In genomic region chr3:107429330-107430181, GRCh38 we compare ENCODE assay signal across 8 cellular contexts. TPM values are rescaled to one million over a fixed set of nuclear protein-coding genes. Genes with fewer than 3 reads are reported as not detected.
DNase-seq lines count a peak whose midpoint lies in the region; ATAC-seq and TF ChIP-seq lines count a peak whose summit lies in the region.

No MANE protein-coding gene starts in this region.

- no peak overlapping the region for H3K27ac ChIP-seq in duodenal mucosa (ENCODE audit: low read depth, low read length)
- H3K27ac ChIP-seq in liver (ENCODE audit: low read depth in 1 of 2, low read length in 2 of 2) = peak overlapping the region; percentile 19 to 29

- H3K9ac ChIP-seq in duodenal mucosa (ENCODE audit: low read depth in 1 of 2, low read length in 2 of 2) = peak overlapping the region; percentile 6 to 33
- peak overlapping the region in 1 of 2 donors; percentile 32 for H3K9ac ChIP-seq in liver (ENCODE audit: low read depth in 1 of 2, low read length in 2 of 2)

- H3K9me3 ChIP-seq in duodenal mucosa (ENCODE audit: control insufficient read depth in 1 of 2, low read length in 2 of 2) (no peaks in the 10 kb centered on the region), liver (ENCODE audit: control insufficient read depth in 4 of 4, low read length in 3 of 4) (no peaks in the 10 kb centered on the region)

- H3K27me3 ChIP-seq in duodenal mucosa (ENCODE audit: control insufficient read depth in 1 of 2, insufficient read depth in 2 of 2, low read length in 2 of 2) = no peaks in the 10 kb centered on the region
- no peaks in the 10 kb centered on the region for H3K27me3 ChIP-seq in liver (ENCODE audit: control insufficient read depth in 4 of 4, insufficient read depth in 4 of 4, low read length in 3 of 4)

- peak; percentile 80 to 81 for TF ChIP-seq RAD21 in liver (IDR thresholded peaks at IDR 0.05)

- peak; percentile 84 for TF ChIP-seq CTCF in liver (IDR thresholded peaks at IDR 0.05; ENCODE audit: low read depth, low read length, missing input control)

- no peaks in the 10 kb centered on the region for H3K36me3 ChIP-seq in duodenal mucosa (ENCODE audit: control insufficient read depth in 1 of 2, insufficient read depth in 2 of 2, low read length in 2 of 2)
- H3K36me3 ChIP-seq in liver (ENCODE audit: control insufficient read depth in 4 of 4, insufficient read depth in 3 of 4, low read depth in 1 of 4, low read length in 3 of 4) = no peaks in the 10 kb centered on the region

- H3K4me1 ChIP-seq in duodenal mucosa (ENCODE audit: control insufficient read depth in 1 of 2, insufficient read depth in 2 of 2, low read length in 2 of 2) (peaks cover 15 to 16% of the 10 kb centered on the region in 2 donors), liver (ENCODE audit: control insufficient read depth in 4 of 4, insufficient read depth in 4 of 4, low read length in 3 of 4) (peaks cover 2 to 24% (median 16%) of the 10 kb centered on the region in 4 donors)

- peak; percentile 92 for DNase-seq in AG08396 (ENCODE audit: low spot score)
- DNase-seq in NCI-H446 treated with DMSO at 0.1 percent for 48 hours (lab: John Stamatoyannopoulos, UW) = peak; percentile 13
- peak; percentile 51 for DNase-seq in activated CD4-positive, alpha-beta T cell treated with anti-CD3 and anti-CD28 coated beads, Interleukin-2, amount 50 U/mL, for 1 hour
- DNase-seq in stimulated activated CD4-positive, alpha-beta T cell treated with anti-CD3 and anti-CD28 coated beads, Interleukin-4, amount 100 ng/mL, for 24 hours = peak; percentile 61

- ATAC-seq in GM18858 (IDR thresholded peaks at IDR 0.05; ENCODE audit: unreplicated experiment) (peak; percentile 47), HG03060 (IDR thresholded peaks at IDR 0.05; ENCODE audit: low read depth, unreplicated experiment) (peak; percentile 41)

- 17% methylated on average over 37 of the region's 37 CpGs for whole genome bisulfite sequencing in liver

- peak overlapping the region; percentile 67 to 81 for H3K4me3 ChIP-seq in duodenal mucosa (ENCODE audit: low read depth in 1 of 2, low read length in 2 of 2)
- peak overlapping the region in 2 of 3 donors; percentile 84 to 92 for H3K4me3 ChIP-seq in liver (ENCODE audit: low read depth in 1 of 3, low read length in 3 of 3)

TF ChIP-seq in liver, 16 proteins besides CTCF, POLR2A, EP300 and RAD21:
- no peak for TF ChIP-seq FOXA1 (IDR thresholded peaks at IDR 0.05)
- peak; percentile 72 for TF ChIP-seq TAF1 (conservative IDR thresholded peaks at IDR 0.05)
- TF ChIP-seq HNF4G (IDR thresholded peaks at IDR 0.05) = no peak
- TF ChIP-seq, protein P1, sequence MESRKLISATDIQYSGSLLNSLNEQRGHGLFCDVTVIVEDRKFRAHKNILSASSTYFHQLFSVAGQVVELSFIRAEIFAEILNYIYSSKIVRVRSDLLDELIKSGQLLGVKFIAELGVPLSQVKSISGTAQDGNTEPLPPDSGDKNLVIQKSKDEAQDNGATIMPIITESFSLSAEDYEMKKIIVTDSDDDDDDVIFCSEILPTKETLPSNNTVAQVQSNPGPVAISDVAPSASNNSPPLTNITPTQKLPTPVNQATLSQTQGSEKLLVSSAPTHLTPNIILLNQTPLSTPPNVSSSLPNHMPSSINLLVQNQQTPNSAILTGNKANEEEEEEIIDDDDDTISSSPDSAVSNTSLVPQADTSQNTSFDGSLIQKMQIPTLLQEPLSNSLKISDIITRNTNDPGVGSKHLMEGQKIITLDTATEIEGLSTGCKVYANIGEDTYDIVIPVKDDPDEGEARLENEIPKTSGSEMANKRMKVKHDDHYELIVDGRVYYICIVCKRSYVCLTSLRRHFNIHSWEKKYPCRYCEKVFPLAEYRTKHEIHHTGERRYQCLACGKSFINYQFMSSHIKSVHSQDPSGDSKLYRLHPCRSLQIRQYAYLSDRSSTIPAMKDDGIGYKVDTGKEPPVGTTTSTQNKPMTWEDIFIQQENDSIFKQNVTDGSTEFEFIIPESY (IDR thresholded peaks at IDR 0.05) = no peak
- peak; percentile 24 to 25 for TF ChIP-seq HNF4A (conservative IDR thresholded peaks at IDR 0.05)
- no peak for TF ChIP-seq FOXA2 (IDR thresholded peaks at IDR 0.05)
- TF ChIP-seq SP1 (IDR thresholded peaks at IDR 0.05) = peak; percentile 27
- TF ChIP-seq, protein P2, sequence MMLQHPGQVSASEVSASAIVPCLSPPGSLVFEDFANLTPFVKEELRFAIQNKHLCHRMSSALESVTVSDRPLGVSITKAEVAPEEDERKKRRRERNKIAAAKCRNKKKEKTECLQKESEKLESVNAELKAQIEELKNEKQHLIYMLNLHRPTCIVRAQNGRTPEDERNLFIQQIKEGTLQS (IDR thresholded peaks at IDR 0.05) = no peak
- TF ChIP-seq, protein P3, sequence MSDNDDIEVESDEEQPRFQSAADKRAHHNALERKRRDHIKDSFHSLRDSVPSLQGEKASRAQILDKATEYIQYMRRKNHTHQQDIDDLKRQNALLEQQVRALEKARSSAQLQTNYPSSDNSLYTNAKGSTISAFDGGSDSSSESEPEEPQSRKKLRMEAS (IDR thresholded peaks at IDR 0.05) = no peak
- peak; percentile 37 to 73 for TF ChIP-seq RXRA (IDR thresholded peaks at IDR 0.05)
- TF ChIP-seq NR2F2 (IDR thresholded peaks at IDR 0.05) = no peak
- peak; percentile 63 for TF ChIP-seq YY1 (IDR thresholded peaks at IDR 0.05)
- TF ChIP-seq EGR1 (IDR thresholded peaks at IDR 0.05; ENCODE audit: low read depth in 2 of 2) = no peak
- no peak for TF ChIP-seq GABPA (IDR thresholded peaks at IDR 0.05 in 1 of 2, conservative IDR thresholded peaks at IDR 0.05 in 1 of 2)
- no peak for TF ChIP-seq JUND (IDR thresholded peaks at IDR 0.05)
- TF ChIP-seq REST (IDR thresholded peaks at IDR 0.05) = peak; percentile 46

RNA-seq across cellular contexts. Expression of gene CCDC54, which starts 52.3 kb away (rescaled TPM):
- not detected for total RNA-seq in liver
- polyA plus RNA-seq in liver = under 1 TPM in 1 of 2 donors, not detected in 1; 0.21 TPM

Comparison
In these comparisons a context has a peak if more than half of its experiments do, and no peak if none do; other contexts are left out.
1. DNase-seq: peak in every context shown above with its lines; median percentile 92 in AG08396; 61 in stimulated activated CD4-positive, alpha-beta T cell treated with anti-CD3 and anti-CD28 coated beads, Interleukin-4, amount 100 ng/mL, for 24 hours; 51 in activated CD4-positive, alpha-beta T cell treated with anti-CD3 and anti-CD28 coated beads, Interleukin-2, amount 50 U/mL, for 1 hour; 13 in NCI-H446 treated with DMSO at 0.1 percent for 48 hours.